ENCODE assay signal across 16 cellular contexts in genomic region chr14:47857646-47858045, GRCh38.
"Had no signal": no experiment of that assay in that cellular context is flagged by ENCODE, and none has a peak within 500 bp of the region (broad histone marks: within the 10 kb centered on the region; RNA-seq: fewer than 3 reads in every experiment).

No MANE protein-coding gene starts in this region.

- H3K27ac Mint-ChIP-seq: activated naive CD8-positive, alpha-beta T cell; nephron progenitor cell had no signal

- H3K9me3 Mint-ChIP-seq: nephron progenitor cell had no signal

- ATAC-seq: gastroesophageal sphincter, heart left ventricle had no signal

- H3K4me1 Mint-ChIP-seq: nephron progenitor cell had no signal

- H3K27me3 Mint-ChIP-seq: activated naive CD8-positive, alpha-beta T cell had no signal

- H3K4me1 ChIP-seq: esophagus muscularis mucosa, gastroesophageal sphincter, heart left ventricle, left ventricle myocardium inferior, thyroid gland had no signal

- H3K4me3 ChIP-seq: esophagus muscularis mucosa, gastroesophageal sphincter, heart left ventricle, left ventricle myocardium inferior, thyroid gland had no signal

- H3K36me3 ChIP-seq: esophagus muscularis mucosa, gastroesophageal sphincter, heart left ventricle, left ventricle myocardium inferior, thyroid gland had no signal

- H3K27me3 ChIP-seq: esophagus muscularis mucosa, gastroesophageal sphincter, heart left ventricle, thyroid gland had no signal

- H3K36me3 Mint-ChIP-seq: activated naive CD8-positive, alpha-beta T cell had no signal

- H3K9me3 ChIP-seq: esophagus muscularis mucosa, gastroesophageal sphincter, thyroid gland had no signal

- H3K4me3 Mint-ChIP-seq: activated naive CD8-positive, alpha-beta T cell; nephron progenitor cell had no signal

- H3K27ac ChIP-seq: esophagus muscularis mucosa, gastroesophageal sphincter, heart left ventricle, left ventricle myocardium inferior, thyroid gland had no signal

- DNase-seq: activated CD4-positive, alpha-beta T cell treated with anti-CD3 and anti-CD28 coated beads, Interleukin-2, amount 50 U/mL, for 48 hours; activated T-cell treated with anti-CD3 and anti-CD28 coated beads for 4 hours; effector CD4-positive, alpha-beta T cell; heart left ventricle; kidney glomerular epithelial cell; left ventricle myocardium inferior; mammary epithelial cell; nephron progenitor cell; nucleus accumbens; posterior cingulate gyrus; retina; stimulated activated naive CD4-positive, alpha-beta T cell; thyroid gland had no signal
